Comparison of ENCODE assay signal across 17 cellular contexts in genomic region chr2:141380625-141381012, GRCh38.
"Had no signal": no experiment of that assay in that cellular context is flagged by ENCODE, and none has a peak within 500 bp of the region (broad histone marks: within the 10 kb centered on the region; RNA-seq: fewer than 3 reads in every experiment).

No MANE protein-coding gene starts in this region.

- H3K27ac Mint-ChIP-seq: mesothelial cell of epicardium; nephron; stimulated activated naive B cell treated with anti-CD40 and anti-IgM and Interleukin-4, amounts not matched to agents 10 μg/mL and 1 μg/mL and 100 μg/mL, for 72 hours; stimulated activated naive CD8-positive, alpha-beta T cell treated with anti-CD3 and anti-CD28 coated beads, Interleukin-15, amount 100 ng/mL, for 72 hours had no signal

- H3K4me3 Mint-ChIP-seq: mesothelial cell of epicardium; nephron; stimulated activated naive B cell treated with anti-CD40 and anti-IgM and Interleukin-4, amounts not matched to agents 10 μg/mL and 1 μg/mL and 100 μg/mL, for 72 hours; stimulated activated naive CD8-positive, alpha-beta T cell treated with anti-CD3 and anti-CD28 coated beads, Interleukin-15, amount 100 ng/mL, for 72 hours had no signal

- H3K27ac ChIP-seq: dorsolateral prefrontal cortex, heart left ventricle, sigmoid colon, skin epidermis, testis, tibial nerve had no signal

- H3K36me3 Mint-ChIP-seq: stimulated activated naive B cell treated with anti-CD40 and anti-IgM and Interleukin-4, amounts not matched to agents 10 μg/mL and 1 μg/mL and 100 μg/mL, for 72 hours had no signal

- H3K9me3 ChIP-seq: testis, tibial nerve had no signal

- ATAC-seq: heart left ventricle; stimulated activated naive B cell treated with anti-CD40 and anti-IgM and Interleukin-4, amounts not matched to agents 10 μg/mL and 1 μg/mL and 100 μg/mL, for 72 hours; stimulated activated naive CD8-positive, alpha-beta T cell treated with anti-CD3 and anti-CD28 coated beads, Interleukin-15, amount 100 ng/mL, for 72 hours had no signal

- H3K27me3 Mint-ChIP-seq: stimulated activated naive B cell treated with anti-CD40 and anti-IgM and Interleukin-4, amounts not matched to agents 10 μg/mL and 1 μg/mL and 100 μg/mL, for 72 hours; stimulated activated naive CD8-positive, alpha-beta T cell treated with anti-CD3 and anti-CD28 coated beads, Interleukin-15, amount 100 ng/mL, for 72 hours had no signal

- H3K4me3 ChIP-seq: dorsolateral prefrontal cortex, heart left ventricle, sigmoid colon, skin epidermis, testis, tibial nerve had no signal

- H3K4me1 ChIP-seq: heart left ventricle, sigmoid colon, testis, tibial nerve had no signal

- H3K27me3 ChIP-seq: dorsolateral prefrontal cortex, heart left ventricle, sigmoid colon, testis, tibial nerve had no signal

- H3K36me3 ChIP-seq: heart left ventricle, sigmoid colon, tibial nerve had no signal

- H3K4me1 Mint-ChIP-seq: nephron; stimulated activated naive B cell treated with anti-CD40 and anti-IgM and Interleukin-4, amounts not matched to agents 10 μg/mL and 1 μg/mL and 100 μg/mL, for 72 hours; stimulated activated naive CD8-positive, alpha-beta T cell treated with anti-CD3 and anti-CD28 coated beads, Interleukin-15, amount 100 ng/mL, for 72 hours had no signal

- DNase-seq: cortex of kidney; dorsolateral prefrontal cortex; effector CD8-positive, alpha-beta T cell; heart left ventricle; hippocampal formation; kidney glomerular epithelial cell; posterior cingulate gyrus; sigmoid colon; stimulated activated CD4-positive, alpha-beta T cell treated with anti-CD3 and anti-CD28 coated beads, Interleukin-2, amount 100 ng/mL, for 24 hours; stimulated activated CD4-positive, alpha-beta T cell treated with anti-CD3 and anti-CD28 coated beads, Interleukin-4, amount 100 ng/mL, for 4 hours; stimulated activated naive B cell treated with anti-CD40 and anti-IgM and Interleukin-4, amounts not matched to agents 10 μg/mL and 1 μg/mL and 100 μg/mL, for 72 hours; stimulated activated naive CD8-positive, alpha-beta T cell treated with anti-CD3 and anti-CD28 coated beads, Interleukin-15, amount 100 ng/mL, for 72 hours; testis had no signal
